Comparison of ENCODE assay signal across 9 cellular contexts in genomic region chr22:23385301-23386244, GRCh38.
DNase-seq lines count a peak whose midpoint lies in the region; ATAC-seq and TF ChIP-seq lines count a peak whose summit lies in the region.
"Had no signal": no experiment of that assay in that cellular context is flagged by ENCODE, and none has a peak within 500 bp of the region (broad histone marks: within the 10 kb centered on the region; RNA-seq: fewer than 3 reads in every experiment).

No MANE protein-coding gene starts in this region.

- peaks cover 3% of the 10 kb centered on the region for H3K27me3 Mint-ChIP-seq in brain

- H3K4me1 ChIP-seq in spleen: peaks cover 0 to 53% (median 15%) of the 10 kb centered on the region in 6 donors

- H3K9me3 ChIP-seq in spleen: no peaks in the 10 kb centered on the region

- H3K27ac Mint-ChIP-seq in brain: peak overlapping the region in 4 of 5 experiments; percentile 21 to 91 (median 68)

- H3K4me3 ChIP-seq in spleen: no peak overlapping the region
- H3K4me3 ChIP-seq: skin epidermis had no signal

- H3K27me3 ChIP-seq in spleen (replicated peaks in 1 of 7): peaks cover 0 to 40% (median 0%) of the 10 kb centered on the region in 7 donors

- WGBS in spleen, 5 donors: 41 to 51% (median 45%) methylated on average over 15 to 20 of the region's 20 CpGs

- no peak overlapping the region for H3K4me3 Mint-ChIP-seq in brain

- no peak overlapping the region for H3K27ac ChIP-seq in spleen
- H3K27ac ChIP-seq: skin epidermis had no signal

- H3K36me3 Mint-ChIP-seq in brain: no peaks in the 10 kb centered on the region

- TF ChIP-seq CTCF in brain (conservative IDR thresholded peaks at IDR 0.05): peak; percentile 98 to 99
- TF ChIP-seq CTCF in spleen (IDR thresholded peaks at IDR 0.05 in 8 of 11, conservative IDR thresholded peaks at IDR 0.05 in 3 of 11): peak; percentile 96 to 99 (median 99)

- DNase-seq in NCI-H187 (lab: John Stamatoyannopoulos, UW): peak; percentile 35 to 52
- no peak for DNase-seq in NCI-H187 treated with DMSO at 0.1 percent for 48 hours (lab: John Stamatoyannopoulos, UW)
- peak; percentile 45 to 75 for DNase-seq in NCI-H1930 (lab: John Stamatoyannopoulos, UW)
- DNase-seq in UCSD-AML1 (lab: John Stamatoyannopoulos, UW; ENCODE audit: unreplicated experiment): peak; percentile 85
- DNase-seq in iPS-NIHi11 (ENCODE audit: low spot score): peak; percentile 95
- DNase-seq in spleen: peak; percentile 93

- no peaks in the 10 kb centered on the region for H3K9me3 Mint-ChIP-seq in brain

- no peak for TF ChIP-seq POLR2A in spleen (IDR thresholded peaks at IDR 0.05)

- intact Hi-C loops in spleen (cut with DNase I; ENCODE audit: low total_unique reads): no loop called here

- no peak for ATAC-seq in GM19351 (IDR thresholded peaks at IDR 0.05; ENCODE audit: unreplicated experiment)

- H3K36me3 ChIP-seq in spleen: no peaks in the 10 kb centered on the region

- peaks cover 22% of the 10 kb centered on the region for H3K4me1 Mint-ChIP-seq in brain
